18 cellular contexts compared by ENCODE assay signal in genomic region chr1:242842094-242842493, GRCh38.
"Had no signal": no experiment of that assay in that cellular context is flagged by ENCODE, and none has a peak within 500 bp of the region (broad histone marks: within the 10 kb centered on the region; RNA-seq: fewer than 3 reads in every experiment).

No MANE protein-coding gene starts in this region.

- H2AFZ ChIP-seq: hepatocyte, parathyroid adenoma had no signal

- DNase-seq: activated CD4-positive, alpha-beta T cell treated with anti-CD3 and anti-CD28 coated beads, Interleukin-2, amount 50 U/mL, for 48 hours; activated CD4-positive, CD25-positive, alpha-beta regulatory T cell treated with anti-CD3 and anti-CD28 coated beads, Interleukin-2, amount 50 U/mL, for 72 hours; activated CD8-positive, alpha-beta memory T cell treated with anti-CD3 and anti-CD28 coated beads, Interleukin-2, amount 10 ng/mL, durations not matched to agents 7 days and 5 days; activated gamma-delta T cell; activated T-cell treated with anti-CD3 and anti-CD28 coated beads, Interleukin-2, amount 50 U/mL, for 48 hours; amygdala; brain microvascular endothelial cell; erythroblast; lower lobe of right lung; naive B cell; stimulated activated CD4-positive, alpha-beta T cell treated with anti-CD3 and anti-CD28 coated beads, Interleukin-4, amount 100 ng/mL, for 1 hour; stimulated activated CD8-positive, alpha-beta memory T cell treated with anti-CD3 and anti-CD28 coated beads, Interleukin-4, amount 100 ng/mL, for 48 hours; stimulated activated naive CD8-positive, alpha-beta T cell treated with anti-CD3 and anti-CD28 coated beads, Interleukin-15, Interleukin-2, amounts not matched to agents 100 U/mL and 50 U/mL, for 24 hours; upper lobe of right lung had no signal

- H3K9me3 Mint-ChIP-seq: dendritic cell treated with granulocyte-macrophage colony-stimulating factor and Interleukin-4, amounts not matched to agents 40 ng/mL and 50 ng/mL, for 4 days had no signal

- H3K27ac Mint-ChIP-seq: activated CD8-positive, alpha-beta memory T cell treated with anti-CD3 and anti-CD28 coated beads, Interleukin-2, amount 10 ng/mL, durations not matched to agents 7 days and 5 days; activated naive CD8-positive, alpha-beta T cell; dendritic cell treated with granulocyte-macrophage colony-stimulating factor and Interleukin-4, amounts not matched to agents 40 ng/mL and 50 ng/mL, for 4 days; naive B cell had no signal

- H3K27me3 Mint-ChIP-seq: activated CD8-positive, alpha-beta memory T cell treated with anti-CD3 and anti-CD28 coated beads, Interleukin-2, amount 10 ng/mL, durations not matched to agents 7 days and 5 days; activated naive CD8-positive, alpha-beta T cell; dendritic cell treated with granulocyte-macrophage colony-stimulating factor and Interleukin-4, amounts not matched to agents 40 ng/mL and 50 ng/mL, for 4 days had no signal

- H3K4me3 Mint-ChIP-seq: activated CD8-positive, alpha-beta memory T cell treated with anti-CD3 and anti-CD28 coated beads, Interleukin-2, amount 10 ng/mL, durations not matched to agents 7 days and 5 days; activated naive CD8-positive, alpha-beta T cell; dendritic cell treated with granulocyte-macrophage colony-stimulating factor and Interleukin-4, amounts not matched to agents 40 ng/mL and 50 ng/mL, for 4 days; naive B cell had no signal

- H3K4me1 Mint-ChIP-seq: activated CD8-positive, alpha-beta memory T cell treated with anti-CD3 and anti-CD28 coated beads, Interleukin-2, amount 10 ng/mL, durations not matched to agents 7 days and 5 days; naive B cell had no signal

- H3K4me2 ChIP-seq: hepatocyte had no signal

- ATAC-seq: activated CD8-positive, alpha-beta memory T cell treated with anti-CD3 and anti-CD28 coated beads, Interleukin-2, amount 10 ng/mL, durations not matched to agents 7 days and 5 days; lower lobe of right lung; stimulated activated naive CD8-positive, alpha-beta T cell treated with anti-CD3 and anti-CD28 coated beads, Interleukin-15, Interleukin-2, amounts not matched to agents 100 U/mL and 50 U/mL, for 24 hours; upper lobe of right lung had no signal

- H3K36me3 ChIP-seq: brain microvascular endothelial cell, lower lobe of right lung, upper lobe of right lung had no signal

- H3K9ac ChIP-seq: parathyroid adenoma had no signal

- H3K27me3 ChIP-seq: brain microvascular endothelial cell, hepatocyte, upper lobe of right lung had no signal

- H3K4me1 ChIP-seq: lower lobe of right lung, parathyroid adenoma, upper lobe of right lung had no signal

- H3K36me3 Mint-ChIP-seq: activated CD8-positive, alpha-beta memory T cell treated with anti-CD3 and anti-CD28 coated beads, Interleukin-2, amount 10 ng/mL, durations not matched to agents 7 days and 5 days; activated naive CD8-positive, alpha-beta T cell had no signal

- H3K4me3 ChIP-seq: hepatocyte, lower lobe of right lung, upper lobe of right lung had no signal

- H3K9me3 ChIP-seq: lower lobe of right lung, upper lobe of right lung had no signal

- H3K27ac ChIP-seq: brain microvascular endothelial cell, hepatocyte, lower lobe of right lung, parathyroid adenoma, upper lobe of right lung had no signal

- H3K79me2 ChIP-seq: hepatocyte, parathyroid adenoma had no signal
